ENCODE assay signal across 9 cellular contexts in the genomic region with DNA sequence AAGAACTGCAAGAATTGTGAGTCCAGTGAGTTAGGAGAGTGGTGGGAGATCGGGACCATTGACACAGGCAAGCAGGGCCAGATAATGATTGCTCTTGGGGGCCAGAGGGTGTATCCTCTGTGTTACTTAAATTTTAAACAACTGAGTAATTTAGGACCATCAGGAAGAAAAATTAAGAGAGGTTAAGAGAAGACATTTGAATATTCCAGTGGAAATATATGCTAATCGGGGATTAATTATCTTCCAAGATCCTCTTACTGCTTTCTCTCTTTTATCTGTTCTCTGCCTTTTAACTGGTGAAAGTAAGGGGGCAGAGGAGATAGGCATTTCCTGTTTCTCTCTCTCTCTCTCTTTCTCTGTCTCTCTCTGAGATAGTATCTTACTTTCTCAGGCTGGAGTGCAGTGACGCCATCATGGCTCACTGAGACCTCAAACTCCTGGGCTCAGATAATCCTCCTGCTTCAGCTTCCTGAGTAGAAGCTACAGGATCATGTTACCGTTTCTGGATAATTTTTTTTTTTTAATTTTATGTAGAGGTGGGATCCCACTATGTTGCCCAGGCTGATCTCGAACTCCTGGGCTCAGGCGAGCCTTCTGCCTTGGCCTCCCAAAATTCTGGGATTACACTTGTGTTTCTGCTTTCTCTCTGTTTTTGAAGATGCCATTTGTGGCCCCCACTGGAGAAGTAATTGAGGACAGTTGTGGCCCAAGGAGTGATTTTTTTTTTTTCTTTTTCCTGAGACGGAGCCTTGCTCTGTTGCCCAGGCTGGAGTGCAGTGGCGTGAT.
DNase-seq lines count a peak whose midpoint lies in the region; ATAC-seq and TF ChIP-seq lines count a peak whose summit lies in the region.
"Had no signal": no experiment of that assay in that cellular context is flagged by ENCODE, and none has a peak within 500 bp of the region (broad histone marks: within the 10 kb centered on the region; RNA-seq: fewer than 3 reads in every experiment).

No MANE protein-coding gene starts in this region.

- H3K36me3 ChIP-seq in CD8-positive, alpha-beta memory T cell (ENCODE audit: insufficient read depth, low read length): no peaks in the 10 kb centered on the region
- H3K36me3 ChIP-seq: cardiac muscle cell had no signal

- H3K27ac ChIP-seq in CD8-positive, alpha-beta memory T cell (ENCODE audit: low read depth, low read length): peak overlapping the region; percentile 74
- H3K27ac ChIP-seq in dorsolateral prefrontal cortex: peak overlapping the region in 2 of 59 donors; percentile 13 to 36
- H3K27ac ChIP-seq: cardiac muscle cell had no signal

- CTCF ChIA-PET in CD8-positive, alpha-beta memory T cell (lab: Charles Lee): interaction anchor here (1.4 kb wide), 1 partner anchor 48 kb away, joined by 3 read pairs; no protein-coding TSS in a partner anchor

- H3K4me3 ChIP-seq in CD8-positive, alpha-beta memory T cell (ENCODE audit: low read length): peak overlapping the region; percentile 12
- H3K4me3 ChIP-seq in dorsolateral prefrontal cortex: no peak overlapping the region
- H3K4me3 ChIP-seq: cardiac muscle cell had no signal

- peak overlapping the region in 2 of 7 donors; percentile 13 to 23 for H3K4me3 Mint-ChIP-seq in CD8-positive, alpha-beta memory T cell
- peak overlapping the region; percentile 27 for H3K4me3 Mint-ChIP-seq in activated T-helper 2 cell treated with anti-CD3 and anti-CD28 coated beads, Interferon-gamma antibody, Interleukin-2, Interleukin-4, amounts not matched to agents 10 μg/mL and 5 μg/mL and 100 μg/mL, durations not matched to agents 14 hours and 24 hours and 36 hours (ENCODE audit: low read depth)
- no peak overlapping the region for H3K4me3 Mint-ChIP-seq in mesothelial cell of epicardium

- no peaks in the 10 kb centered on the region for H3K36me3 Mint-ChIP-seq in CD8-positive, alpha-beta memory T cell
- no peaks in the 10 kb centered on the region for H3K36me3 Mint-ChIP-seq in activated T-helper 2 cell treated with anti-CD3 and anti-CD28 coated beads, Interferon-gamma antibody, Interleukin-2, Interleukin-4, amounts not matched to agents 10 μg/mL and 5 μg/mL and 100 μg/mL, durations not matched to agents 14 hours and 24 hours and 36 hours (ENCODE audit: low read depth)
- H3K36me3 Mint-ChIP-seq in mesothelial cell of epicardium: peaks cover 3% of the 10 kb centered on the region

- no peaks in the 10 kb centered on the region for H3K9me3 Mint-ChIP-seq in CD8-positive, alpha-beta memory T cell
- no peaks in the 10 kb centered on the region for H3K9me3 Mint-ChIP-seq in activated T-helper 2 cell treated with anti-CD3 and anti-CD28 coated beads, Interferon-gamma antibody, Interleukin-2, Interleukin-4, amounts not matched to agents 10 μg/mL and 5 μg/mL and 100 μg/mL, durations not matched to agents 14 hours and 24 hours and 36 hours
- no peaks in the 10 kb centered on the region for H3K9me3 Mint-ChIP-seq in mesothelial cell of epicardium

- POLR2A ChIA-PET in CD8-positive, alpha-beta memory T cell (lab: Charles Lee): no interaction called here

- no peaks in the 10 kb centered on the region for H3K9me3 ChIP-seq in CD8-positive, alpha-beta memory T cell (ENCODE audit: low read length)

- H3K27me3 Mint-ChIP-seq in CD8-positive, alpha-beta memory T cell: no peaks in the 10 kb centered on the region
- no peaks in the 10 kb centered on the region for H3K27me3 Mint-ChIP-seq in activated T-helper 2 cell treated with anti-CD3 and anti-CD28 coated beads, Interferon-gamma antibody, Interleukin-2, Interleukin-4, amounts not matched to agents 10 μg/mL and 5 μg/mL and 100 μg/mL, durations not matched to agents 14 hours and 24 hours and 36 hours (ENCODE audit: low read depth)
- no peaks in the 10 kb centered on the region for H3K27me3 Mint-ChIP-seq in mesothelial cell of epicardium (ENCODE audit: low read depth)

- intact Hi-C loops in activated T-helper 2 cell treated with anti-CD3 and anti-CD28 coated beads, Interferon-gamma antibody, Interleukin-2, Interleukin-4, amounts not matched to agents 10 μg/mL and 5 μg/mL and 100 μg/mL, durations not matched to agents 14 hours and 24 hours and 36 hours (cut with micrococcal nuclease): loop anchor here (1.0 kb wide), 1 partner anchor 7 kb away; no protein-coding TSS in a partner anchor
- intact Hi-C loops in dorsolateral prefrontal cortex (cut with DNase I): loop anchor here in 1 of 2 donors (10.0 kb wide), 1 partner anchor 45 kb away; no protein-coding TSS in a partner anchor

- peaks cover 9 to 23% (median 22%) of the 10 kb centered on the region in 3 donors for H3K4me1 Mint-ChIP-seq in CD8-positive, alpha-beta memory T cell
- H3K4me1 Mint-ChIP-seq in activated T-helper 2 cell treated with anti-CD3 and anti-CD28 coated beads, Interferon-gamma antibody, Interleukin-2, Interleukin-4, amounts not matched to agents 10 μg/mL and 5 μg/mL and 100 μg/mL, durations not matched to agents 14 hours and 24 hours and 36 hours (ENCODE audit: low read depth): peaks cover 25% of the 10 kb centered on the region
- H3K4me1 Mint-ChIP-seq in mesothelial cell of epicardium: peaks cover 18% of the 10 kb centered on the region

- peaks cover 10% of the 10 kb centered on the region for H3K4me1 ChIP-seq in CD8-positive, alpha-beta memory T cell (ENCODE audit: insufficient read depth, low read length)

- peak overlapping the region in 6 of 8 donors; percentile 3 to 88 (median 30) for H3K27ac Mint-ChIP-seq in CD8-positive, alpha-beta memory T cell
- H3K27ac Mint-ChIP-seq in activated T-helper 2 cell treated with anti-CD3 and anti-CD28 coated beads, Interferon-gamma antibody, Interleukin-2, Interleukin-4, amounts not matched to agents 10 μg/mL and 5 μg/mL and 100 μg/mL, durations not matched to agents 14 hours and 24 hours and 36 hours: peak overlapping the region; percentile 81
- peak overlapping the region; percentile 86 for H3K27ac Mint-ChIP-seq in mesothelial cell of epicardium

- no peak for TF ChIP-seq CTCF in mesothelial cell of epicardium (IDR thresholded peaks at IDR 0.05; ENCODE audit: unreplicated experiment)
- no peak for TF ChIP-seq CTCF in dorsolateral prefrontal cortex (IDR thresholded peaks at IDR 0.05 in 54 of 56, conservative IDR thresholded peaks at IDR 0.05 in 2 of 56; ENCODE audit: low read depth in 1 of 56, partially characterized antibody in 56 of 56)

- H3K27me3 ChIP-seq in CD8-positive, alpha-beta memory T cell (ENCODE audit: insufficient read depth, low read length, poor library complexity, severe bottlenecking): no peaks in the 10 kb centered on the region
- no peaks in the 10 kb centered on the region for H3K27me3 ChIP-seq in dorsolateral prefrontal cortex
- H3K27me3 ChIP-seq: cardiac muscle cell had no signal

- peak in 1 of 5 donors; percentile 12 for DNase-seq in CD8-positive, alpha-beta memory T cell
- DNase-seq in M059J (ENCODE audit: low read depth) (peak; percentile 96), mesothelial cell of epicardium (ENCODE audit: low spot score in 2 of 2, unreplicated experiment in 2 of 2) (no peak), medulla oblongata (ENCODE audit: extremely low spot score) (no peak), dorsolateral prefrontal cortex (no peak)
- DNase-seq in activated T-helper 2 cell treated with anti-CD3 and anti-CD28 coated beads, Interferon-gamma antibody, Interleukin-2, Interleukin-4, amounts not matched to agents 10 μg/mL and 5 μg/mL and 100 μg/mL, durations not matched to agents 14 hours and 24 hours and 36 hours (ENCODE audit: low spot score): peak; percentile 13

- ATAC-seq in GM18517 (IDR thresholded peaks at IDR 0.05; ENCODE audit: unreplicated experiment): no peak
- ATAC-seq in GM21423 (IDR thresholded peaks at IDR 0.05; ENCODE audit: unreplicated experiment): no peak

Comparison
In these comparisons a context has a peak if more than half of its experiments do, and no peak if none do; other contexts are left out.
1. DNase-seq: peak in M059J (single experiment) and activated T-helper 2 cell treated with anti-CD3 and anti-CD28 coated beads, Interferon-gamma antibody, Interleukin-2, Interleukin-4, amounts not matched to agents 10 μg/mL and 5 μg/mL and 100 μg/mL, durations not matched to agents 14 hours and 24 hours and 36 hours (single experiment); none in mesothelial cell of epicardium (0 of 2), medulla oblongata (single experiment) and dorsolateral prefrontal cortex (0 of 10).
2. H3K27ac Mint-ChIP-seq: peak in every context shown above with its lines; median percentile 86 in mesothelial cell of epicardium; 81 in activated T-helper 2 cell treated with anti-CD3 and anti-CD28 coated beads, Interferon-gamma antibody, Interleukin-2, Interleukin-4, amounts not matched to agents 10 μg/mL and 5 μg/mL and 100 μg/mL, durations not matched to agents 14 hours and 24 hours and 36 hours; 30 in CD8-positive, alpha-beta memory T cell.